8 cellular contexts compared by ENCODE assay signal in the genomic region with DNA sequence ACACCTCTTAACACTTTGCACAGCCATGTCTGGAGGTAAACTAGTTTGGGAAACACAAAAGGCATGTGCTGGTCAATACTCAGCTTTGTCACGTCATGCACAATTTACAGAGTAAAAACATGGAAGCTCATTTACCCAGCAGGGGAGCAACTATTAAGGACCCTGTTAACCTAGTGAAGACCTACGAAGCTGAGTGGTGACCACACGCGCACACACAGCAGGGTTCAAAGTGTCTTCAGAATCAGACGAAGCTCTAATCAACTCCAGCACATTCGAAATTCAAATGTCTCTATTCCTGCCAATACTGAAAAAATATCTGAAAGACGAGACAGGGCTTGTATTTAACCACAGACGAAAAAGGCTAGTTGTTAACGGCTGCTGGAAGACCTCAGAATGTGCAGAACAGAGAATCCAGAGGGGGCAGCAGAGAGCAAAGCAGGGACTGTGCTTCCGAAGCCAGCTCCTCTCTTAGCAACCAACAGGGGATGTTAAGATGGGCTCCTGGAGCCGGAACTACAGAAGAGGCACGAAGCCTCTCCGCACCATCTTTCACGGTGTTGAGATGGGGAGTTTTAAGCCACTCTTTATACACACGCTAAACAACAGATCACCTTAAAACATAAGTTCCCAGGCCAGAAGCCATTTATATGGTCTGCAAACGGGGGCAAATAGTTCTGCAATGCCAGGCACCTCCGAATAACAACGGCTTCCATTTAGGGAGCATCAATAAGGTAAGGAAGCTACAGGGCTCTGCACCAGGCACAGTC. TPM values are rescaled to one million over a fixed set of nuclear protein-coding genes. Genes with fewer than 3 reads are reported as not detected.
A peak's percentile ranks its signal among the peaks of the same experiment; 100 is the strongest.
DNase-seq lines count a peak whose midpoint lies in the region; ATAC-seq and TF ChIP-seq lines count a peak whose summit lies in the region.

No MANE protein-coding gene starts in this region.

- H3K36me3 ChIP-seq in A673 (ENCODE audit: insufficient read depth, low read length, poor library complexity, severe bottlenecking): no peaks in the 10 kb centered on the region

- no peaks in the 10 kb centered on the region for H3K27me3 ChIP-seq in A673 (replicated peaks; ENCODE audit: insufficient read depth, low read depth, low read length, poor library complexity)

- ATAC-seq in GM18861 (IDR thresholded peaks at IDR 0.05; ENCODE audit: unreplicated experiment): peak; percentile 87
- peak; percentile 90 for ATAC-seq in HG03175 (IDR thresholded peaks at IDR 0.05; ENCODE audit: unreplicated experiment)

- CTCF ChIA-PET in A673 (lab: Charles Lee): interaction anchor here (0.7 to 1.5 kb wide), 6 partner anchors 8 to 217 kb away, joined by 3 to 17 read pairs (median 4); partner anchors contain the start of gene CMTM4

- H3K27ac ChIP-seq in A673 (ENCODE audit: low read depth, low read length, poor library complexity, severe bottlenecking): no peak overlapping the region

- intact Hi-C loops in A673 (cut with micrococcal nuclease; ENCODE audit: unreplicated experiment): no loop called here

- no peaks in the 10 kb centered on the region for H3K9me3 ChIP-seq in A673 (ENCODE audit: low read depth, low read length, poor library complexity, severe bottlenecking)

- no TSS peak for BruUV-seq in A673 (replicated peaks; lab: Mats Ljungman, UMichigan)

- peak overlapping the region; percentile 15 for H3K4me3 ChIP-seq in A673 (ENCODE audit: low read depth, low read length, poor library complexity, severe bottlenecking)

- DNase-seq in A673 (ENCODE audit: low spot score) (peak; percentile 89), NCI-H446 (lab: John Stamatoyannopoulos, UW) (peak; percentile 50 to 76), cerebellum (ENCODE audit: low spot score) (peak; percentile 83), kidney glomerular epithelial cell (lab: John Stamatoyannopoulos, UW) (peak; percentile 82)
- DNase-seq in activated CD4-positive, alpha-beta T cell treated with anti-CD3 and anti-CD28 coated beads for 1 hour: peak; percentile 58
- peak; percentile 53 to 71 for DNase-seq in stimulated activated CD4-positive, alpha-beta T cell treated with anti-CD3 and anti-CD28 coated beads, Interleukin-1b, Interleukin-23, amount 100 ng/mL, for 4 hours (ENCODE audit: low read depth in 2 of 2)

- POLR2A ChIA-PET in A673 (lab: Charles Lee; ENCODE audit: low non-redundant PET): interaction anchor here (0.6 kb wide), 1 partner anchor 168 kb away, joined by 3 read pairs; no protein-coding TSS in a partner anchor

- peak; percentile 96 for TF ChIP-seq CTCF in A673 (conservative IDR thresholded peaks at IDR 0.05; ENCODE audit: low read depth, low read length)

- peaks cover 20% of the 10 kb centered on the region for H3K4me1 ChIP-seq in A673 (ENCODE audit: insufficient read depth, low read length, poor library complexity, severe bottlenecking)

RNA-seq across cellular contexts. Expression of gene CMTM4, which starts 45.7 kb away (rescaled TPM):
- total RNA-seq in A673 (2021): 30.3 and 37.7 TPM in 2 replicates
- total RNA-seq in cerebellum: 39.0 TPM

RNA-seq across cellular contexts. Expression of gene CMTM3, which starts 46.4 kb away (rescaled TPM):
- total RNA-seq in A673 (2021) (25.5 and 31.1 TPM in 2 replicates), cerebellum (12.7 TPM)
